In genomic region chr11:134901955-134902707, GRCh38 we compare ENCODE assay signal across 3 cellular contexts.
TF ChIP-seq lines count a peak whose summit lies in the region.

No MANE protein-coding gene starts in this region.

TF ChIP-seq in HepG2, 621 proteins besides CTCF, POLR2A, EP300 and RAD21:
- TF ChIP-seq AGO2 (optimal IDR thresholded peaks at IDR 0.05; ENCODE audit: low read depth, low read length), result no peak
- TF ChIP-seq MZF1 (CRISPR knock-in tag; IDR thresholded peaks at IDR 0.05; ENCODE audit: borderline replicate concordance), result no peak
- TF ChIP-seq ZNF740 (CRISPR knock-in tag; IDR thresholded peaks at IDR 0.05), result no peak
- TF ChIP-seq ZNF770 (CRISPR knock-in tag; IDR thresholded peaks at IDR 0.05), result no peak
- TF ChIP-seq KLF16 (CRISPR knock-in tag; IDR thresholded peaks at IDR 0.05), result no peak
- no peak for TF ChIP-seq RELA (CRISPR knock-in tag; IDR thresholded peaks at IDR 0.05)
- TF ChIP-seq ZFX (CRISPR knock-in tag; IDR thresholded peaks at IDR 0.05; ENCODE audit: low read depth), result no peak
- TF ChIP-seq CREB1 (IDR thresholded peaks at IDR 0.05), result peak; percentile 97
- TF ChIP-seq CREB1 (CRISPR knock-in tag; IDR thresholded peaks at IDR 0.05), result no peak
- peak; percentile 98 for TF ChIP-seq ATF7 (IDR thresholded peaks at IDR 0.05)
- TF ChIP-seq ATF7 (CRISPR knock-in tag; IDR thresholded peaks at IDR 0.05), result no peak

TF ChIP-seq in H1, 55 proteins besides CTCF, POLR2A, EP300 and RAD21:
- no peak for TF ChIP-seq SIX5 (IDR thresholded peaks at IDR 0.05; ENCODE audit: low read depth, low read length)
- no peak for TF ChIP-seq HDAC2 (IDR thresholded peaks at IDR 0.05; ENCODE audit: borderline replicate concordance in 1 of 2, low read depth in 2 of 2, low read length in 2 of 2)
- TF ChIP-seq EGR1 (IDR thresholded peaks at IDR 0.05; ENCODE audit: borderline replicate concordance, low read depth, low read length), result no peak
- TF ChIP-seq BCL11A (IDR thresholded peaks at IDR 0.05; ENCODE audit: low read depth in 2 of 2, low read length in 2 of 2), result no peak
- no peak for TF ChIP-seq MAFK (IDR thresholded peaks at IDR 0.05; ENCODE audit: low read depth, low read length)
- TF ChIP-seq YY1 (IDR thresholded peaks at IDR 0.05; ENCODE audit: low read depth, low read length), result no peak
- TF ChIP-seq SIRT6 (IDR thresholded peaks at IDR 0.05; ENCODE audit: low read length), result no peak
- TF ChIP-seq ZNF274 (IDR thresholded peaks at IDR 0.05; ENCODE audit: borderline replicate concordance, extremely low read depth, low read length), result no peak

TF ChIP-seq in neural cell, 6 proteins besides CTCF, POLR2A, EP300 and RAD21:
- TF ChIP-seq POLR2AphosphoS5 (IDR thresholded peaks at IDR 0.05), result peak; percentile 63
- peak; percentile 41 for TF ChIP-seq SMC3 (conservative IDR thresholded peaks at IDR 0.05; ENCODE audit: poor library complexity)
- no peak for TF ChIP-seq TAF1 (IDR thresholded peaks at IDR 0.05; ENCODE audit: low read depth)
- TF ChIP-seq MXI1 (conservative IDR thresholded peaks at IDR 0.05; ENCODE audit: poor library complexity, severe bottlenecking), result peak; percentile 51
- no peak for TF ChIP-seq REST (IDR thresholded peaks at IDR 0.05; ENCODE audit: borderline replicate concordance)
